24 cellular contexts compared by ENCODE assay signal in genomic region chr20:11112837-11113236, GRCh38.
DNase-seq lines count a peak whose midpoint lies in the region; ATAC-seq, FAIRE-seq and TF ChIP-seq lines count a peak whose summit lies in the region.
"Had no signal": no experiment of that assay in that cellular context is flagged by ENCODE, and none has a peak within 500 bp of the region (broad histone marks: within the 10 kb centered on the region; RNA-seq: fewer than 3 reads in every experiment).

No MANE protein-coding gene starts in this region.

- dilution Hi-C loops in mammary epithelial cell (cut with HindIII; ENCODE audit: low sequenced_read_pairs) = no loop called here

- POLR2A ChIA-PET in MCF 10A (lab: Yijun Ruan, JAX) = interaction anchor here (0.5 to 1.0 kb wide), 3 partner anchors 29 to 468 kb away, joined by 3 read pairs; no protein-coding TSS in a partner anchor

- H3K27me3 Mint-ChIP-seq in MCF 10A (ENCODE audit: insufficient read depth, unreplicated experiment) (no peaks in the 10 kb centered on the region), astrocyte (ENCODE audit: low read depth, unreplicated experiment) (no peaks in the 10 kb centered on the region)
- H3K27me3 Mint-ChIP-seq: activated CD8-positive, alpha-beta T cell treated with anti-CD3 and anti-CD28 coated beads for 36 hours; activated naive CD8-positive, alpha-beta T cell treated with anti-CD3 and anti-CD28 coated beads, Interleukin-2, amount 10 ng/mL, durations not matched to agents 7 days and 5 days had no signal

- H3K4me3 Mint-ChIP-seq in MCF 10A (ENCODE audit: unreplicated experiment) = no peak overlapping the region
- H3K4me3 Mint-ChIP-seq in astrocyte (ENCODE audit: unreplicated experiment) = no peak overlapping the region
- H3K4me3 Mint-ChIP-seq: activated CD8-positive, alpha-beta T cell treated with anti-CD3 and anti-CD28 coated beads for 36 hours; activated naive CD8-positive, alpha-beta T cell treated with anti-CD3 and anti-CD28 coated beads, Interleukin-2, amount 10 ng/mL, durations not matched to agents 7 days and 5 days; mesothelial cell of epicardium; neural crest cell; WTC11 had no signal

- DNase-seq in mammary epithelial cell (peak; percentile 59), MCF 10A (ENCODE audit: unreplicated experiment) (no peak), NCI-H510A treated with DMSO at 0.1 percent for 48 hours (lab: John Stamatoyannopoulos, UW) (peak; percentile 88), astrocyte (ENCODE audit: low read depth) (no peak), SIG-M5 (lab: John Stamatoyannopoulos, UW) (no peak), Karpas-422 (no peak), transverse colon (no peak)
- DNase-seq: 8988T; activated CD8-positive, alpha-beta T cell treated with anti-CD3 and anti-CD28 coated beads for 36 hours; activated naive CD8-positive, alpha-beta T cell treated with anti-CD3 and anti-CD28 coated beads, Interleukin-2, amount 10 ng/mL, durations not matched to agents 7 days and 5 days; activated T-cell treated with anti-CD3 and anti-CD28 coated beads, Interleukin-2, amount 50 U/mL, for 48 hours; brain microvascular endothelial cell; left colon; NK-92 treated with Interleukin-12 subunit alpha and Interleukin-12 subunit beta, amount 100 ng/mL, for 24 hours; spleen; stimulated activated CD8-positive, alpha-beta memory T cell treated with anti-CD3 and anti-CD28 coated beads, Interleukin-4, amount 100 ng/mL, for 48 hours had no signal

- H3K4me2 ChIP-seq in mammary epithelial cell (ENCODE audit: insufficient read depth, low read depth, low read length) (no peak overlapping the region), astrocyte (ENCODE audit: low read length) (no peak overlapping the region), Karpas-422 (ENCODE audit: low read depth, low read length, poor library complexity, severe bottlenecking) (no peak overlapping the region)
- H3K4me2 ChIP-seq: BLaER1 had no signal

- no peaks in the 10 kb centered on the region for H3K79me2 ChIP-seq in mammary epithelial cell (ENCODE audit: insufficient read depth, low read length)
- no peaks in the 10 kb centered on the region for H3K79me2 ChIP-seq in astrocyte (ENCODE audit: insufficient read depth, low read length)
- H3K79me2 ChIP-seq in Karpas-422 (ENCODE audit: low read length) = no peaks in the 10 kb centered on the region

- H3K9me3 ChIP-seq in mammary epithelial cell (replicated peaks; ENCODE audit: insufficient read depth, low read length) (no peaks in the 10 kb centered on the region), astrocyte (ENCODE audit: insufficient read depth, low read depth, low read length) (no peaks in the 10 kb centered on the region), Karpas-422 (ENCODE audit: low read length) (no peaks in the 10 kb centered on the region), transverse colon (no peaks in the 10 kb centered on the region)
- H3K9me3 ChIP-seq: BLaER1, spleen had no signal

- intact Hi-C loops in mammary epithelial cell (cut with micrococcal nuclease) (loop anchor here (10.0 kb wide), 4 partner anchors 188 to 558 kb away; no protein-coding TSS in a partner anchor), MCF 10A (cut with micrococcal nuclease) (no loop called here), transverse colon (cut with DNase I; ENCODE audit: low total_unique reads) (no loop called here)

- no peaks in the 10 kb centered on the region for H3K9me2 ChIP-seq in Karpas-422 (replicated peaks; ENCODE audit: insufficient read depth, low read length)

- H3K4me1 Mint-ChIP-seq in MCF 10A (ENCODE audit: insufficient read depth, unreplicated experiment) (peaks cover 8% of the 10 kb centered on the region), astrocyte (ENCODE audit: low read depth, unreplicated experiment) (peaks cover 29% of the 10 kb centered on the region)
- H3K4me1 Mint-ChIP-seq: activated naive CD8-positive, alpha-beta T cell treated with anti-CD3 and anti-CD28 coated beads, Interleukin-2, amount 10 ng/mL, durations not matched to agents 7 days and 5 days; mesothelial cell of epicardium had no signal

- CTCF ChIA-PET in mammary epithelial cell (lab: Charles Lee; ENCODE audit: low non-redundant PET) (interaction anchor here (0.5 kb wide), 1 partner anchor 10 kb away, joined by 3 read pairs; no protein-coding TSS in a partner anchor), MCF 10A (lab: Yijun Ruan, JAX) (interaction anchor here (1.0 kb wide), 1 partner anchor 38 kb away, joined by 3 read pairs; no protein-coding TSS in a partner anchor)

- ATAC-seq in HG03139 (IDR thresholded peaks at IDR 0.05; ENCODE audit: unreplicated experiment) = no peak
- ATAC-seq: activated CD8-positive, alpha-beta T cell treated with anti-CD3 and anti-CD28 coated beads for 36 hours; left colon; WTC11 had no signal

- in situ Hi-C loops in mammary epithelial cell (cut with MboI; ENCODE audit: low sequenced_read_pairs in 2 of 2) = no loop called here
- in situ Hi-C loops in transverse colon (cut with MboI; ENCODE audit: low pct_ligation_motif_present in 1 of 4, low pct_unique_long_range_greater_than_20kb in 1 of 4, low sequenced_read_pairs in 3 of 4) = no loop called here

- H3K36me3 Mint-ChIP-seq in MCF 10A (ENCODE audit: insufficient read depth, unreplicated experiment) (no peaks in the 10 kb centered on the region), astrocyte (ENCODE audit: low read depth, unreplicated experiment) (no peaks in the 10 kb centered on the region)
- H3K36me3 Mint-ChIP-seq: activated naive CD8-positive, alpha-beta T cell treated with anti-CD3 and anti-CD28 coated beads, Interleukin-2, amount 10 ng/mL, durations not matched to agents 7 days and 5 days; mesothelial cell of epicardium; WTC11 had no signal

- H3K4me3 ChIP-seq in mammary epithelial cell (replicated peaks in 1 of 3; ENCODE audit: insufficient read depth in 1 of 3, low read depth in 2 of 3, low read length in 3 of 3) (no peak overlapping the region), astrocyte (ENCODE audit: insufficient read depth, low read depth, low read length) (no peak overlapping the region), Karpas-422 (ENCODE audit: low read length) (no peak overlapping the region), transverse colon (no peak overlapping the region)
- H3K4me3 ChIP-seq: BLaER1, coronary artery, spleen had no signal

- TF ChIP-seq CTCF in mammary epithelial cell (conservative IDR thresholded peaks at IDR 0.05 in 1 of 2, IDR thresholded peaks at IDR 0.05 in 1 of 2; ENCODE audit: extremely low read depth in 1 of 2, insufficient read depth in 1 of 2, low read depth in 1 of 2, low read length in 2 of 2) = no peak
- no peak for TF ChIP-seq CTCF in MCF 10A (IDR thresholded peaks at IDR 0.05; ENCODE audit: unreplicated experiment)
- TF ChIP-seq CTCF in astrocyte (IDR thresholded peaks at IDR 0.05; ENCODE audit: insufficient read depth, low read depth, low read length) = no peak
- TF ChIP-seq CTCF in transverse colon (IDR thresholded peaks at IDR 0.05) = no peak

- H3K36me3 ChIP-seq in mammary epithelial cell (ENCODE audit: insufficient read depth, low read length) (no peaks in the 10 kb centered on the region), astrocyte (ENCODE audit: insufficient read depth, low read length) (no peaks in the 10 kb centered on the region), Karpas-422 (ENCODE audit: insufficient read depth, low read length) (no peaks in the 10 kb centered on the region), transverse colon (no peaks in the 10 kb centered on the region)
- H3K36me3 ChIP-seq: BLaER1, brain microvascular endothelial cell, spleen had no signal

- peaks cover 15% of the 10 kb centered on the region for H3K4me1 ChIP-seq in mammary epithelial cell (ENCODE audit: insufficient read depth, low read length)
- H3K4me1 ChIP-seq in astrocyte (ENCODE audit: insufficient read depth, low read length) = peaks cover 5% of the 10 kb centered on the region
- H3K4me1 ChIP-seq in Karpas-422 (ENCODE audit: low read length) = no peaks in the 10 kb centered on the region
- H3K4me1 ChIP-seq in transverse colon = no peaks in the 10 kb centered on the region

- H3K27me3 ChIP-seq in mammary epithelial cell (ENCODE audit: insufficient read depth, low read length) = no peaks in the 10 kb centered on the region
- H3K27me3 ChIP-seq in astrocyte (ENCODE audit: insufficient read depth, low read length) = no peaks in the 10 kb centered on the region
- H3K27me3 ChIP-seq in Karpas-422 (ENCODE audit: low read length) = no peaks in the 10 kb centered on the region
- H3K27me3 ChIP-seq in transverse colon = no peaks in the 10 kb centered on the region
- H3K27me3 ChIP-seq: BLaER1, brain microvascular endothelial cell, spleen had no signal

- H2AFZ ChIP-seq in mammary epithelial cell (ENCODE audit: low read depth, low read length) (no peak overlapping the region), astrocyte (ENCODE audit: low read depth, low read length) (no peak overlapping the region), Karpas-422 (ENCODE audit: low read length) (no peak overlapping the region)

- peak overlapping the region; percentile 38 for H3K27ac ChIP-seq in mammary epithelial cell (ENCODE audit: insufficient read depth, low read depth, low read length)
- H3K27ac ChIP-seq in astrocyte (ENCODE audit: low read depth, low read length) = no peak overlapping the region
- no peak overlapping the region for H3K27ac ChIP-seq in Karpas-422 (ENCODE audit: low read length)
- H3K27ac ChIP-seq in transverse colon = no peak overlapping the region
- H3K27ac ChIP-seq: BLaER1, brain microvascular endothelial cell, coronary artery, spleen had no signal

- TF ChIP-seq EP300 in transverse colon (IDR thresholded peaks at IDR 0.05; ENCODE audit: low read depth) = no peak

- BruUV-seq in mammary epithelial cell (replicated peaks; lab: Mats Ljungman, UMichigan) (no TSS peak), MCF 10A (replicated peaks; lab: Mats Ljungman, UMichigan) (no TSS peak)

- TF ChIP-seq POLR2A in transverse colon (IDR thresholded peaks at IDR 0.05) = no peak

- 91% methylated on average over 2 of the region's 2 CpGs for WGBS in mammary epithelial cell (ENCODE audit: low coverage, missing lambda C conversion rate)
- 66 to 67% methylated on average over 2 of the region's 2 CpGs for WGBS in transverse colon (ENCODE audit: low coverage in 1 of 2), 2 donors

- no peak overlapping the region for H3K27ac Mint-ChIP-seq in MCF 10A (ENCODE audit: low read depth, unreplicated experiment)
- H3K27ac Mint-ChIP-seq in astrocyte (ENCODE audit: unreplicated experiment) = peak overlapping the region; percentile 42
- H3K27ac Mint-ChIP-seq: activated CD8-positive, alpha-beta T cell treated with anti-CD3 and anti-CD28 coated beads for 36 hours; activated naive CD8-positive, alpha-beta T cell treated with anti-CD3 and anti-CD28 coated beads, Interleukin-2, amount 10 ng/mL, durations not matched to agents 7 days and 5 days; mesothelial cell of epicardium; WTC11 had no signal

- H3K9me3 Mint-ChIP-seq in MCF 10A (ENCODE audit: unreplicated experiment) = no peaks in the 10 kb centered on the region
- no peaks in the 10 kb centered on the region for H3K9me3 Mint-ChIP-seq in astrocyte (ENCODE audit: unreplicated experiment)
- H3K9me3 Mint-ChIP-seq: activated naive CD8-positive, alpha-beta T cell treated with anti-CD3 and anti-CD28 coated beads, Interleukin-2, amount 10 ng/mL, durations not matched to agents 7 days and 5 days; mesothelial cell of epicardium; WTC11 had no signal

- H4K20me1 ChIP-seq in mammary epithelial cell (ENCODE audit: insufficient read depth, low read length) (no peaks in the 10 kb centered on the region), astrocyte (ENCODE audit: insufficient read depth, low read length) (no peaks in the 10 kb centered on the region), Karpas-422 (ENCODE audit: insufficient read depth, low read depth, low read length) (no peaks in the 10 kb centered on the region)
- H4K20me1 ChIP-seq: BLaER1 had no signal

- H3K9ac ChIP-seq in mammary epithelial cell (ENCODE audit: insufficient read depth, low read length) = no peak overlapping the region
- H3K9ac ChIP-seq in astrocyte (ENCODE audit: low read length) = no peak overlapping the region
- no peak overlapping the region for H3K9ac ChIP-seq in Karpas-422 (ENCODE audit: low read length)
- H3K9ac ChIP-seq: BLaER1 had no signal

- FAIRE-seq in astrocyte (lab: Jason Lieb, UNC) = peak; percentile 20
- FAIRE-seq: frontal cortex, HTR-8/SVneo had no signal

Comparison
In these comparisons a context has a peak if more than half of its experiments do, and no peak if none do; other contexts are left out.
1. DNase-seq: peak in mammary epithelial cell (single experiment) and NCI-H510A treated with DMSO at 0.1 percent for 48 hours (single experiment); none in MCF 10A (single experiment), astrocyte (single experiment), SIG-M5 (single experiment), Karpas-422 (single experiment) and transverse colon (single experiment).